In genomic region chr19:3345850-3346460, GRCh38 we compare ENCODE assay signal across 10 cellular contexts. TPM values are rescaled to one million over a fixed set of nuclear protein-coding genes. Genes with fewer than 3 reads are reported as not detected.
DNase-seq lines count a peak whose midpoint lies in the region; ATAC-seq and TF ChIP-seq lines count a peak whose summit lies in the region.
"Had no signal": no experiment of that assay in that cellular context is flagged by ENCODE, and none has a peak within 500 bp of the region (broad histone marks: within the 10 kb centered on the region; RNA-seq: fewer than 3 reads in every experiment).

No MANE protein-coding gene starts in this region.

- peak; percentile 40 for DNase-seq in Right ventricle myocardium superior
- no peak for DNase-seq in left ventricle myocardium superior
- DNase-seq in iPS-NIHi7 (ENCODE audit: extremely low spot score) = peak; percentile 6
- no peak for DNase-seq in gastrocnemius medialis
- no peak for DNase-seq in NCI-H2171 treated with DMSO at 0.1 percent for 48 hours (lab: John Stamatoyannopoulos, UW)
- no peak for DNase-seq in stimulated activated naive CD4-positive, alpha-beta T cell treated with Interleukin-2 at 50 U/mL for 16 hours (lab: John Stamatoyannopoulos, UW)
- no peak for DNase-seq in NCI-H510A treated with DMSO at 0.1 percent for 48 hours (lab: John Stamatoyannopoulos, UW)
- no peak for DNase-seq in LoVo (ENCODE audit: low spot score)
- DNase-seq: CD8-positive, alpha-beta memory T cell; T-helper 17 cell had no signal

- no peaks in the 10 kb centered on the region for H3K36me3 ChIP-seq in gastrocnemius medialis

- no peak for ATAC-seq in Right ventricle myocardium superior (ENCODE audit: poor library complexity)
- ATAC-seq in left ventricle myocardium superior = no peak
- ATAC-seq in gastrocnemius medialis = no peak
- ATAC-seq: T-helper 17 cell had no signal

- peak overlapping the region; percentile 64 to 78 (median 70) for H3K27ac ChIP-seq in gastrocnemius medialis

- in situ Hi-C loops in gastrocnemius medialis (cut with MboI; ENCODE audit: low sequenced_read_pairs in 4 of 4) = no loop called here

- no peak for TF ChIP-seq POLR2A in gastrocnemius medialis (IDR thresholded peaks at IDR 0.05)

- peak overlapping the region in 1 of 4 donors; percentile 19 for H3K4me3 ChIP-seq in gastrocnemius medialis

- no peaks in the 10 kb centered on the region for H3K9me3 ChIP-seq in gastrocnemius medialis

- H3K4me1 ChIP-seq in gastrocnemius medialis = peaks cover 22 to 23% of the 10 kb centered on the region in 2 donors

- no peak for TF ChIP-seq CTCF in gastrocnemius medialis (IDR thresholded peaks at IDR 0.05 in 4 of 5, conservative IDR thresholded peaks at IDR 0.05 in 1 of 5)

- intact Hi-C loops in Right ventricle myocardium superior (cut with DNase I) = no loop called here
- intact Hi-C loops in left ventricle myocardium superior (cut with micrococcal nuclease) = no loop called here
- intact Hi-C loops in gastrocnemius medialis (cut with DNase I; ENCODE audit: low total_unique reads) = no loop called here

- H3K27me3 ChIP-seq in gastrocnemius medialis = no peaks in the 10 kb centered on the region

RNA-seq across cellular contexts. Expression of gene NFIC, which starts 20.4 kb away (rescaled TPM):
- 153 TPM for total RNA-seq in Right ventricle myocardium superior
- total RNA-seq in left ventricle myocardium superior = 178 TPM
- total RNA-seq in gastrocnemius medialis = 100 to 1,000 TPM in 3 of 4 donors, 10 to 100 TPM in 1; 90.2 to 403 (median 348) TPM

Comparison
In these comparisons a context has a peak if more than half of its experiments do, and no peak if none do; other contexts are left out.
1. DNase-seq: peak in Right ventricle myocardium superior (single experiment) and iPS-NIHi7 (single experiment); none in left ventricle myocardium superior (single experiment), gastrocnemius medialis (0 of 2), NCI-H2171 treated with DMSO at 0.1 percent for 48 hours (single experiment), stimulated activated naive CD4-positive, alpha-beta T cell treated with Interleukin-2 at 50 U/mL for 16 hours (single experiment), NCI-H510A treated with DMSO at 0.1 percent for 48 hours (single experiment) and LoVo (single experiment).